2 cellular contexts compared by ENCODE assay signal in the genomic region with DNA sequence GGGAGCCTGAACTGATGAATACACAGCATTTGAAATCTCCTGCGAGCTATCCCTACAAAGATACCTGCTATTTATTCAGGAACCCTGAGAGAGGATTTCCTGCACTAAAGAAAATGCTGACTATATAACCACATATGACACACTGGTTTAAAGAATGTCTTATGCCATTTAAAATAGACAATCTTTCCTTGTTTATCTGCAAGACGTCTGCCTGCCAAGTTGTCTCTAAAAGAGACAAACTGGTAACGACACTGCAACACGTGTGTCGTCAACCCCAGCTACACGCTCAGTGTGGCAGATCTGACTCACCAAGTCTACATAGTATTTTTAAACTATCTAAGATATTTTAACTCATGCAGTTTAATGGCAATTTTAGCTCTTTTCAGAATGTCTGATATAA.
TF ChIP-seq lines count a peak whose summit lies in the region.

No MANE protein-coding gene starts in this region.

TF ChIP-seq in SK-N-SH, 30 proteins besides CTCF, POLR2A, EP300 and RAD21 (continued from another document):
- TF ChIP-seq, protein P1, sequence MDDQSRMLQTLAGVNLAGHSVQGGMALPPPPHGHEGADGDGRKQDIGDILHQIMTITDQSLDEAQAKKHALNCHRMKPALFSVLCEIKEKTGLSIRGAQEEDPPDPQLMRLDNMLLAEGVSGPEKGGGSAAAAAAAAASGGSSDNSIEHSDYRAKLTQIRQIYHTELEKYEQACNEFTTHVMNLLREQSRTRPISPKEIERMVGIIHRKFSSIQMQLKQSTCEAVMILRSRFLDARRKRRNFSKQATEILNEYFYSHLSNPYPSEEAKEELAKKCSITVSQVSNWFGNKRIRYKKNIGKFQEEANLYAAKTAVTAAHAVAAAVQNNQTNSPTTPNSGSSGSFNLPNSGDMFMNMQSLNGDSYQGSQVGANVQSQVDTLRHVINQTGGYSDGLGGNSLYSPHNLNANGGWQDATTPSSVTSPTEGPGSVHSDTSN (IDR thresholded peaks at IDR 0.05): peak; percentile 36; the same call in 1 of the 2 replicates

TF ChIP-seq in SK-N-SH treated with all-trans-retinoic acid at 6 μM for 48 hours, 23 proteins besides CTCF, POLR2A, EP300 and RAD21 (continued from another document):
- TF ChIP-seq, protein P2, sequence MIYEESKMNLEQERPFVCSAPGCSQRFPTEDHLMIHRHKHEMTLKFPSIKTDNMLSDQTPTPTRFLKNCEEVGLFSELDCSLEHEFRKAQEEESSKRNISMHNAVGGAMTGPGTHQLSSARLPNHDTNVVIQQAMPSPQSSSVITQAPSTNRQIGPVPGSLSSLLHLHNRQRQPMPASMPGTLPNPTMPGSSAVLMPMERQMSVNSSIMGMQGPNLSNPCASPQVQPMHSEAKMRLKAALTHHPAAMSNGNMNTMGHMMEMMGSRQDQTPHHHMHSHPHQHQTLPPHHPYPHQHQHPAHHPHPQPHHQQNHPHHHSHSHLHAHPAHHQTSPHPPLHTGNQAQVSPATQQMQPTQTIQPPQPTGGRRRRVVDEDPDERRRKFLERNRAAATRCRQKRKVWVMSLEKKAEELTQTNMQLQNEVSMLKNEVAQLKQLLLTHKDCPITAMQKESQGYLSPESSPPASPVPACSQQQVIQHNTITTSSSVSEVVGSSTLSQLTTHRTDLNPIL (CRISPR knock-in tag; IDR thresholded peaks at IDR 0.05; ENCODE audit: low read depth): no peak
- TF ChIP-seq ARNTL (CRISPR knock-in tag; IDR thresholded peaks at IDR 0.05; ENCODE audit: borderline replicate concordance, low read depth): no peak
- TF ChIP-seq, protein P3, sequence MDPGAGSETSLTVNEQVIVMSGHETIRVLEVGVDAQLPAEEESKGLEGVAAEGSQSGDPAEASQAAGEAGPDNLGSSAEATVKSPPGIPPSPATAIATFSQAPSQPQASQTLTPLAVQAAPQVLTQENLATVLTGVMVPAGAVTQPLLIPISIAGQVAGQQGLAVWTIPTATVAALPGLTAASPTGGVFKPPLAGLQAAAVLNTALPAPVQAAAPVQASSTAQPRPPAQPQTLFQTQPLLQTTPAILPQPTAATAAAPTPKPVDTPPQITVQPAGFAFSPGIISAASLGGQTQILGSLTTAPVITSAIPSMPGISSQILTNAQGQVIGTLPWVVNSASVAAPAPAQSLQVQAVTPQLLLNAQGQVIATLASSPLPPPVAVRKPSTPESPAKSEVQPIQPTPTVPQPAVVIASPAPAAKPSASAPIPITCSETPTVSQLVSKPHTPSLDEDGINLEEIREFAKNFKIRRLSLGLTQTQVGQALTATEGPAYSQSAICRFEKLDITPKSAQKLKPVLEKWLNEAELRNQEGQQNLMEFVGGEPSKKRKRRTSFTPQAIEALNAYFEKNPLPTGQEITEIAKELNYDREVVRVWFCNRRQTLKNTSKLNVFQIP (CRISPR knock-in tag; IDR thresholded peaks at IDR 0.05; ENCODE audit: borderline replicate concordance, low read depth): no peak
